Comparison of ENCODE assay signal across 25 cellular contexts in genomic region chr16:58435779-58436178, GRCh38. TPM values are rescaled to one million over a fixed set of nuclear protein-coding genes. Genes with fewer than 3 reads are reported as not detected.
DNase-seq lines count a peak whose midpoint lies in the region; ATAC-seq, FAIRE-seq and TF ChIP-seq lines count a peak whose summit lies in the region.
"Had no signal": no experiment of that assay in that cellular context is flagged by ENCODE, and none has a peak within 500 bp of the region (broad histone marks: within the 10 kb centered on the region; RNA-seq: fewer than 3 reads in every experiment).

No MANE protein-coding gene starts in this region.

- H3K4me3 Mint-ChIP-seq in Caco-2 (ENCODE audit: unreplicated experiment) = no peak overlapping the region
- H3K4me3 Mint-ChIP-seq in activated T-cell treated with anti-CD3 and anti-CD28 coated beads, Interleukin-2, amount 50 U/mL, for 24 hours = no peak overlapping the region
- H3K4me3 Mint-ChIP-seq: activated CD4-positive, alpha-beta T cell treated with anti-CD3 and anti-CD28 coated beads, Interleukin-2, amount 10 ng/mL, durations not matched to agents 24 days and 14 days; activated naive CD8-positive, alpha-beta T cell treated with anti-CD3 and anti-CD28 coated beads for 36 hours; CD14-positive monocyte; memory B cell; nephron had no signal

- FAIRE-seq in GM12892 (lab: Jason Lieb, UNC) = no peak
- FAIRE-seq: bronchial epithelial cell, colon, RCC 7860 had no signal

- H3K27ac ChIP-seq in OCI-LY1 (ENCODE audit: low read depth, low read length, poor library complexity, severe bottlenecking) = no peak overlapping the region
- H3K27ac ChIP-seq in foreskin keratinocyte = no peak overlapping the region
- H3K27ac ChIP-seq: skin epidermis, upper lobe of left lung had no signal

- H4K20me1 ChIP-seq in OCI-LY1 (ENCODE audit: insufficient read depth, low read length) = no peaks in the 10 kb centered on the region

- H3K9me2 ChIP-seq in OCI-LY1 (ENCODE audit: low read depth, low read length) = no peaks in the 10 kb centered on the region

- H3K4me3 ChIP-seq in Caco-2 (ENCODE audit: low read depth, low read length) = no peak overlapping the region
- H3K4me3 ChIP-seq in OCI-LY1 (ENCODE audit: low read depth, low read length, poor library complexity, severe bottlenecking) = no peak overlapping the region
- H3K4me3 ChIP-seq: skin epidermis, upper lobe of left lung had no signal

- H3K27ac Mint-ChIP-seq in Caco-2 (ENCODE audit: unreplicated experiment) = no peak overlapping the region
- no peak overlapping the region for H3K27ac Mint-ChIP-seq in activated T-cell treated with anti-CD3 and anti-CD28 coated beads, Interleukin-2, amount 50 U/mL, for 24 hours
- H3K27ac Mint-ChIP-seq: activated CD4-positive, alpha-beta T cell treated with anti-CD3 and anti-CD28 coated beads, Interleukin-2, amount 10 ng/mL, durations not matched to agents 24 days and 14 days; activated naive CD8-positive, alpha-beta T cell treated with anti-CD3 and anti-CD28 coated beads for 36 hours; memory B cell; nephron had no signal

- CTCF ChIA-PET in Caco-2 (lab: Charles Lee) = interaction anchor here (1.4 to 2.1 kb wide), 2 partner anchors 16 to 52 kb away, joined by 3 to 11 read pairs; no protein-coding TSS in a partner anchor

- H3K36me3 ChIP-seq in Caco-2 (ENCODE audit: control insufficient read depth, insufficient read depth, low read length) = no peaks in the 10 kb centered on the region
- no peaks in the 10 kb centered on the region for H3K36me3 ChIP-seq in OCI-LY1 (ENCODE audit: insufficient read depth, low read length)
- H3K36me3 ChIP-seq: upper lobe of left lung had no signal

- H3K9ac ChIP-seq in OCI-LY1 (ENCODE audit: low read length) = no peak overlapping the region

- no peak overlapping the region for H2AFZ ChIP-seq in OCI-LY1 (ENCODE audit: low read length)

- TF ChIP-seq CTCF in Caco-2 (IDR thresholded peaks at IDR 0.05; ENCODE audit: insufficient read depth in 1 of 2, low read depth in 1 of 2, low read length in 1 of 2, severe bottlenecking in 1 of 2, unreplicated experiment in 1 of 2) = peak; percentile 25 to 34
- TF ChIP-seq CTCF in GM12872 (IDR thresholded peaks at IDR 0.05; ENCODE audit: insufficient read depth, low read depth, low read length) = peak; percentile 34; the same call in 1 of the 3 replicates
- TF ChIP-seq CTCF in OCI-LY1 (IDR thresholded peaks at IDR 0.05; ENCODE audit: low read length) = peak; percentile 42; the same call in 1 of the 2 replicates
- TF ChIP-seq CTCF in foreskin keratinocyte (conservative IDR thresholded peaks at IDR 0.05) = peak; percentile 30

- H3K9me3 ChIP-seq in Caco-2 (peaks cover 6% of the 10 kb centered on the region; the same call in 1 of the 2 replicates), OCI-LY1 (ENCODE audit: low read length) (no peaks in the 10 kb centered on the region)
- H3K9me3 ChIP-seq: upper lobe of left lung had no signal

- no TSS peak for BruUV-seq in Caco-2 (replicated peaks; lab: Mats Ljungman, UMichigan)

- H3K4me1 ChIP-seq in Caco-2 (no peaks in the 10 kb centered on the region), OCI-LY1 (ENCODE audit: insufficient read depth, low read length, severe bottlenecking) (no peaks in the 10 kb centered on the region), foreskin keratinocyte (peaks cover 4% of the 10 kb centered on the region)
- H3K4me1 ChIP-seq: upper lobe of left lung had no signal

- DNase-seq in Caco-2 (no peak), foreskin keratinocyte (no peak), GM12892 (ENCODE audit: insufficient read length) (no peak)
- DNase-seq in activated T-cell treated with anti-CD3 and anti-CD28 coated beads, Interleukin-2, amount 50 U/mL, for 24 hours = no peak
- no peak for DNase-seq in stimulated activated CD4-positive, alpha-beta T cell treated with anti-CD3 and anti-CD28 coated beads, Interleukin-12 subunit alpha, Interleukin-12 subunit beta, amount 100 ng/mL, for 4 hours
- DNase-seq: activated CD4-positive, alpha-beta T cell treated with anti-CD3 and anti-CD28 coated beads, Interleukin-2, amount 10 ng/mL, durations not matched to agents 24 days and 14 days; activated effector memory CD4-positive, alpha-beta T cell treated with anti-CD3 and anti-CD28 coated beads, Interleukin-2, amount 50 U/mL, for 16 hours; activated naive CD8-positive, alpha-beta T cell treated with anti-CD3 and anti-CD28 coated beads for 36 hours; EL; NCI-H1105 treated with DMSO at 0.1 percent for 48 hours; NCI-H1930; NCI-H524 treated with DMSO at 0.1 percent for 48 hours; SIG-M5; stimulated activated naive CD4-positive, alpha-beta T cell; T-helper 9 cell; upper lobe of left lung had no signal

- no peak for ATAC-seq in foreskin keratinocyte

- POLR2A ChIA-PET in Caco-2 (lab: Charles Lee) = no interaction called here

- no peaks in the 10 kb centered on the region for H3K9me3 Mint-ChIP-seq in Caco-2 (ENCODE audit: unreplicated experiment)
- H3K9me3 Mint-ChIP-seq in activated T-cell treated with anti-CD3 and anti-CD28 coated beads, Interleukin-2, amount 50 U/mL, for 24 hours = no peaks in the 10 kb centered on the region
- H3K9me3 Mint-ChIP-seq: nephron had no signal

- H3K4me2 ChIP-seq in OCI-LY1 (ENCODE audit: low read length) = no peak overlapping the region

- H3K4me1 Mint-ChIP-seq in Caco-2 (ENCODE audit: low read depth, unreplicated experiment) = no peaks in the 10 kb centered on the region
- H3K4me1 Mint-ChIP-seq in activated T-cell treated with anti-CD3 and anti-CD28 coated beads, Interleukin-2, amount 50 U/mL, for 24 hours (ENCODE audit: low read depth) = no peaks in the 10 kb centered on the region
- H3K4me1 Mint-ChIP-seq: activated naive CD8-positive, alpha-beta T cell treated with anti-CD3 and anti-CD28 coated beads for 36 hours; CD14-positive monocyte; nephron had no signal

- H3K79me2 ChIP-seq in OCI-LY1 (ENCODE audit: insufficient read depth, low read length) = no peaks in the 10 kb centered on the region

- TF ChIP-seq POLR2A in GM12892 (IDR thresholded peaks at IDR 0.05; ENCODE audit: low read depth, low read length) = no peak

- no peaks in the 10 kb centered on the region for H3K36me3 Mint-ChIP-seq in Caco-2 (ENCODE audit: insufficient read depth, unreplicated experiment)
- H3K36me3 Mint-ChIP-seq in activated T-cell treated with anti-CD3 and anti-CD28 coated beads, Interleukin-2, amount 50 U/mL, for 24 hours (ENCODE audit: low read depth) = no peaks in the 10 kb centered on the region
- H3K36me3 Mint-ChIP-seq: activated naive CD8-positive, alpha-beta T cell treated with anti-CD3 and anti-CD28 coated beads for 36 hours; CD14-positive monocyte had no signal

- no peaks in the 10 kb centered on the region for H3K27me3 ChIP-seq in Caco-2 (replicated peaks; ENCODE audit: control insufficient read depth, insufficient read depth, low read length)
- H3K27me3 ChIP-seq in OCI-LY1 (ENCODE audit: insufficient read depth, low read length) = no peaks in the 10 kb centered on the region
- H3K27me3 ChIP-seq in foreskin keratinocyte = peaks cover 8% of the 10 kb centered on the region
- H3K27me3 ChIP-seq: upper lobe of left lung had no signal

- no peaks in the 10 kb centered on the region for H3K27me3 Mint-ChIP-seq in Caco-2 (ENCODE audit: insufficient read depth, unreplicated experiment)
- H3K27me3 Mint-ChIP-seq in activated T-cell treated with anti-CD3 and anti-CD28 coated beads, Interleukin-2, amount 50 U/mL, for 24 hours = no peaks in the 10 kb centered on the region
- H3K27me3 Mint-ChIP-seq: activated CD4-positive, alpha-beta T cell treated with anti-CD3 and anti-CD28 coated beads, Interleukin-2, amount 10 ng/mL, durations not matched to agents 24 days and 14 days; activated naive CD8-positive, alpha-beta T cell treated with anti-CD3 and anti-CD28 coated beads for 36 hours; memory B cell had no signal

- H3F3A ChIP-seq in OCI-LY1 (ENCODE audit: insufficient read depth, low read length) = no peaks in the 10 kb centered on the region

- intact Hi-C loops in Caco-2 (cut with micrococcal nuclease; ENCODE audit: unreplicated experiment) = no loop called here

RNA-seq across cellular contexts. Expression of gene GINS3, which starts 43.5 kb away (rescaled TPM):
- 14.2 and 15.2 TPM in 2 replicates for total RNA-seq in Caco-2 (2022)
- 14.9 and 17.5 TPM in 2 replicates for total RNA-seq in foreskin keratinocyte
- polyA plus RNA-seq in foreskin keratinocyte = 9.8 and 13.5 TPM in 2 replicates
- polyA plus RNA-seq in GM12892 (2012; ENCODE audit: missing spikeins) = 12.0 TPM
